Comparison of ENCODE assay signal across 8 cellular contexts in genomic region chr3:135559802-135560201, GRCh38.
"Had no signal": no experiment of that assay in that cellular context is flagged by ENCODE, and none has a peak within 500 bp of the region (broad histone marks: within the 10 kb centered on the region; RNA-seq: fewer than 3 reads in every experiment).

No MANE protein-coding gene starts in this region.

- H3K4me3 ChIP-seq: GM12878 had no signal

- ATAC-seq: GM12878 had no signal

- DNase-seq: GDM1, GF-D8 had no signal

- FAIRE-seq: G401.6, GM12878, GM12891, GM12892, GM18507, GM19239 had no signal
